Comparison of ENCODE assay signal across 34 cellular contexts in the genomic region with DNA sequence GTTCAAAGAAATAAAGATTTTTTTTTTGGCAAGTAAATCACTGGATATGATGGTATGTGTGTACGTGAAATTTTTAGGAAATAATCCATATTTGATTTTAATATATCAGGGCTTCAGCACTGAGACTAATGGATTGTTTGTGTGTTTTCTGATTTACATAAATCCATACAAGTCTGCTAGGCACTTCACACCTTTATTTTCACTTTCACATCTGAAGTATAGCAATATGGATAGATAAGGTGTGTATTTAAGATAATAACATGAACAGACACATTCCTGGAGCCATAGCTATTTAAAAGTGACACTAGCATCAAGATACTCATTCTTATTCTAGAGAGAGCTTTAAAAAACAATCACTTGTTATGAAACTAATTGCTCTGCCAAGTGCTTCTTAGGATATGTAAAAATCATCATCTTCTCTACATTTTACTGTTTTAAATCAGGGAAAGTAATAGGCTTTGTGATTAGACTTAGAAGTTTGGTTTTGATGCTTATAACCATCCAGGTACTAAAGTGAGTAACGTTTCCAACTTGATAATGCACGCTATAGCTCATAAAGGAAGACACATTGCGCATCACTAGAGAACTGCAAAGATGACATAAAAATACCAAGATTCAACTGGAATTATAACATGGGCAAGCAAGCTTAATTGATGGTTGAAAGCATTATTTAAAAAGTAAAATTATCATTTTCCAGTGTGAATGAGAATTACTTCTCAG.
DNase-seq lines count a peak whose midpoint lies in the region; ATAC-seq and TF ChIP-seq lines count a peak whose summit lies in the region.
"Had no signal": no experiment of that assay in that cellular context is flagged by ENCODE, and none has a peak within 500 bp of the region (broad histone marks: within the 10 kb centered on the region; RNA-seq: fewer than 3 reads in every experiment).

No MANE protein-coding gene starts in this region.

- H3K4me3 Mint-ChIP-seq in natural killer cell treated with Interleukin-12 subunit alpha and Interleukin-12 subunit beta and Interleukin-15 and Interleukin-18, amount 100 ng/mL, for 72 hours: peak overlapping the region; percentile 55
- no peak overlapping the region for H3K4me3 Mint-ChIP-seq in natural killer cell
- H3K4me3 Mint-ChIP-seq: activated naive CD4-positive, alpha-beta T cell treated with anti-CD3 and anti-CD28 coated beads for 36 hours; activated T-cell treated with anti-CD3 and anti-CD28 coated beads, Interleukin-2, amount 50 U/mL, for 4 hours; brain; CD8-positive, alpha-beta T cell had no signal

- no peak overlapping the region for H3K4me3 ChIP-seq in lower leg skin (ENCODE audit: low read depth, poor library complexity, severe bottlenecking)
- H3K4me3 ChIP-seq: esophagus squamous epithelium, HAP-1, Peyer's patch, smooth muscle cell, stomach, uterus had no signal

- 82 to 83% methylated on average over 4 of the region's 4 CpGs for WGBS in lower leg skin, 2 donors

- TF ChIP-seq CTCF in natural killer cell (IDR thresholded peaks at IDR 0.05) (no peak), lower leg skin (IDR thresholded peaks at IDR 0.05) (no peak)

- no peaks in the 10 kb centered on the region for H3K27me3 Mint-ChIP-seq in natural killer cell treated with Interleukin-12 subunit alpha and Interleukin-12 subunit beta and Interleukin-15 and Interleukin-18, amount 100 ng/mL, for 72 hours
- H3K27me3 Mint-ChIP-seq in natural killer cell (ENCODE audit: low read depth in 2 of 2): no peaks in the 10 kb centered on the region
- H3K27me3 Mint-ChIP-seq: IgD-negative memory B cell had no signal

- intact Hi-C loops in natural killer cell (cut with micrococcal nuclease) (no loop called here), lower leg skin (cut with DNase I; ENCODE audit: low total_unique reads) (no loop called here)

- H3K36me3 Mint-ChIP-seq in natural killer cell treated with Interleukin-12 subunit alpha and Interleukin-12 subunit beta and Interleukin-15 and Interleukin-18, amount 100 ng/mL, for 72 hours: peaks cover 41% of the 10 kb centered on the region
- H3K36me3 Mint-ChIP-seq in natural killer cell: peaks cover 8% of the 10 kb centered on the region

- TF ChIP-seq POLR2A in lower leg skin (IDR thresholded peaks at IDR 0.05): no peak

- peaks cover 20% of the 10 kb centered on the region for H3K9me3 Mint-ChIP-seq in natural killer cell treated with Interleukin-12 subunit alpha and Interleukin-12 subunit beta and Interleukin-15 and Interleukin-18, amount 100 ng/mL, for 72 hours
- peaks cover 2 to 6% of the 10 kb centered on the region in 2 donors for H3K9me3 Mint-ChIP-seq in natural killer cell

- H3K4me1 Mint-ChIP-seq in natural killer cell treated with Interleukin-12 subunit alpha and Interleukin-12 subunit beta and Interleukin-15 and Interleukin-18, amount 100 ng/mL, for 72 hours (ENCODE audit: low read depth in 2 of 2): peaks cover 34 to 39% of the 10 kb centered on the region in 2 donors
- H3K4me1 Mint-ChIP-seq in natural killer cell: peaks cover 9 to 19% of the 10 kb centered on the region in 2 donors
- H3K4me1 Mint-ChIP-seq: brain had no signal

- DNase-seq in natural killer cell treated with Interleukin-12 subunit alpha and Interleukin-12 subunit beta and Interleukin-15 and Interleukin-18, amount 100 ng/mL, for 72 hours (ENCODE audit: low spot score): no peak
- DNase-seq in natural killer cell: no peak
- DNase-seq in SIG-M5 treated with dmso at 0.1 percent for 504 hours (lab: John Stamatoyannopoulos, UW; ENCODE audit: unreplicated experiment): no peak
- no peak for DNase-seq in SW 1271 (lab: John Stamatoyannopoulos, UW)
- DNase-seq in lower leg skin (ENCODE audit: low spot score in 2 of 2): no peak
- DNase-seq: ACHN; activated CD4-positive, alpha-beta T cell treated with anti-CD3 and anti-CD28 coated beads for 1 hour; activated naive CD4-positive, alpha-beta T cell treated with anti-CD3 and anti-CD28 coated beads for 36 hours; activated T-cell treated with anti-CD3 and anti-CD28 coated beads, Interleukin-2, amount 50 U/mL, for 4 hours; BE2C; CD8-positive, alpha-beta T cell; cerebellar nuclear complex; dermis blood vessel endothelial cell; DMS 273 treated with DMSO at 0.1 percent for 48 hours; EL; esophagus squamous epithelium; foreskin keratinocyte; head of caudate nucleus; kidney; NCI-H1436 treated with DMSO at 0.1 percent for 48 hours; NCI-H2081 treated with DMSO at 0.1 percent for 48 hours; NCI-H226; NCI-H69; Peyer's patch; right cardiac atrium; SHP77; stomach; uterus had no signal

- peak in 1 of 2 donors; percentile 72 for ATAC-seq in natural killer cell treated with Interleukin-12 subunit alpha and Interleukin-12 subunit beta and Interleukin-15 and Interleukin-18, amount 100 ng/mL, for 72 hours
- no peak for ATAC-seq in natural killer cell
- ATAC-seq in GM19351 (IDR thresholded peaks at IDR 0.05; ENCODE audit: unreplicated experiment): peak; percentile 44
- peak; percentile 75 for ATAC-seq in HG03378 (IDR thresholded peaks at IDR 0.05; ENCODE audit: unreplicated experiment)
- ATAC-seq: CD8-positive, alpha-beta T cell; foreskin keratinocyte; right cardiac atrium had no signal

- peak overlapping the region; percentile 56 to 82 for H3K27ac Mint-ChIP-seq in natural killer cell treated with Interleukin-12 subunit alpha and Interleukin-12 subunit beta and Interleukin-15 and Interleukin-18, amount 100 ng/mL, for 72 hours
- H3K27ac Mint-ChIP-seq in natural killer cell: no peak overlapping the region
- H3K27ac Mint-ChIP-seq: activated naive CD4-positive, alpha-beta T cell treated with anti-CD3 and anti-CD28 coated beads for 36 hours; brain; CD8-positive, alpha-beta T cell had no signal

Comparison
In these comparisons a context has a peak if more than half of its experiments do, and no peak if none do; other contexts are left out.
1. H3K27ac Mint-ChIP-seq: peak in natural killer cell treated with Interleukin-12 subunit alpha and Interleukin-12 subunit beta and Interleukin-15 and Interleukin-18, amount 100 ng/mL, for 72 hours (2 of 2); none in natural killer cell (0 of 2).
2. ATAC-seq: peak in GM19351 (single experiment) and HG03378 (single experiment); none in natural killer cell (0 of 3).